ENCODE assay signal across 26 cellular contexts in the genomic region with DNA sequence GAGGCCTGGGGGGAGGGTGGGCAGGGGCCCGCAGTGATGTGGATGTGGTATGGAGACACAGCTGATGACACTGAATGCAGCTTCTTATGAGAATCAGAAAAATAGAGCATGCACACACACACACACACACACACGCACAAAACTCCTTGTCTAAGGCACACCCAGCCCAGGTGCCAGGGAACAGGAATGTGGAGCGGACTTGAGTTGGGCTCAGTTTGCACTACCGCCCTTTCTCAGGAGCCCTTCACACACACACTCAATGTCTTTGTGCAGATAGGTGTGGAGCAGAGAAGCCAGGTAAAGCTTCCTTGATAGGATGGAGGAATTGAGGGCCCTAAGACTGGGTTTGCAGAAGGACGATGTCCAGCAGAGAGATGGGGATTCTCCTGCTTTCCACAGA.
"Had no signal": no experiment of that assay in that cellular context is flagged by ENCODE, and none has a peak within 500 bp of the region (broad histone marks: within the 10 kb centered on the region; RNA-seq: fewer than 3 reads in every experiment).

No MANE protein-coding gene starts in this region.

- ATAC-seq: activated CD4-positive, CD25-positive, alpha-beta regulatory T cell treated with anti-CD3 and anti-CD28 coated beads, Interleukin-2, amount 50 U/mL, for 24 hours; activated CD8-positive, alpha-beta T cell treated with anti-CD3 and anti-CD28 coated beads for 36 hours; activated naive CD4-positive, alpha-beta T cell treated with anti-CD3 and anti-CD28 coated beads, Interleukin-2, amount 50 U/mL, for 72 hours; activated T-cell treated with anti-CD3 and anti-CD28 coated beads, Interleukin-2, amount 50 U/mL, for 4 hours; activated T-helper 17 cell treated with anti-CD3 and anti-CD28 coated beads, Interleukin-2, amount 50 U/mL, for 72 hours had no signal

- H3K4me3 ChIP-seq: ascending aorta, breast epithelium, cardiac muscle cell, colonic mucosa had no signal

- H3K27me3 ChIP-seq: ascending aorta, breast epithelium, cardiac muscle cell, colonic mucosa had no signal

- H3K4me1 ChIP-seq: ascending aorta, breast epithelium, colonic mucosa had no signal

- DNase-seq: activated B cell treated with CpG ODN at 0.5 μM for 24 hours; activated CD4-positive, alpha-beta T cell treated with anti-CD3 and anti-CD28 coated beads for 48 hours; activated CD4-positive, alpha-beta T cell treated with anti-CD3 and anti-CD28 coated beads, Interleukin-2, amount 50 U/mL, for 1 hour; activated CD4-positive, alpha-beta T cell treated with anti-CD3 and anti-CD28 coated beads, Interleukin-2, amount 50 U/mL, for 48 hours; activated CD8-positive, alpha-beta memory T cell treated with anti-CD3 and anti-CD28 coated beads for 24 hours; activated CD8-positive, alpha-beta T cell treated with anti-CD3 and anti-CD28 coated beads for 36 hours; activated effector memory CD4-positive, alpha-beta T cell treated with Interleukin-2 at 50 U/mL for 16 hours; activated gamma-delta T cell treated with Interleukin-2 at 50 U/mL for 16 hours; activated naive CD4-positive, alpha-beta T cell treated with Interleukin-2 at 50 U/mL for 16 hours; activated naive CD8-positive, alpha-beta T cell treated with anti-CD3 and anti-CD28 coated beads, Interleukin-2, amount 10 ng/mL, durations not matched to agents 7 days and 5 days; activated T-cell treated with anti-CD3 and anti-CD28 coated beads, Interleukin-2, amount 50 U/mL, for 4 hours; central memory CD4-positive, alpha-beta T cell; cerebellar nuclear complex; colonic mucosa; effector CD8-positive, alpha-beta T cell; foreskin fibroblast; head of caudate nucleus; T-helper 2 cell; WERI-Rb-1 had no signal

- H3K36me3 ChIP-seq: ascending aorta, breast epithelium, cardiac muscle cell, colonic mucosa, WERI-Rb-1 had no signal

- H3K9me3 ChIP-seq: ascending aorta, breast epithelium, colonic mucosa had no signal

- H3K27ac ChIP-seq: ascending aorta, breast epithelium, cardiac muscle cell, colonic mucosa, epithelial cell of prostate, WERI-Rb-1 had no signal
